12 cellular contexts compared by ENCODE assay signal in genomic region chr4:129822708-129823504, GRCh38.
A peak's percentile ranks its signal among the peaks of the same experiment; 100 is the strongest.
DNase-seq lines count a peak whose midpoint lies in the region; ATAC-seq and TF ChIP-seq lines count a peak whose summit lies in the region.
"Had no signal": no experiment of that assay in that cellular context is flagged by ENCODE, and none has a peak within 500 bp of the region (broad histone marks: within the 10 kb centered on the region; RNA-seq: fewer than 3 reads in every experiment).

No MANE protein-coding gene starts in this region.

- ATAC-seq in sciatic nerve: peak; percentile 52
- ATAC-seq in aorta (ENCODE audit: low FRiP score): no peak

- H3K27ac ChIP-seq in aorta (ENCODE audit: low read depth in 1 of 2, low read length in 2 of 2): no peak overlapping the region
- H3K27ac ChIP-seq: 22Rv1, HL-60 had no signal

- no peaks in the 10 kb centered on the region for H3K27me3 ChIP-seq in aorta (ENCODE audit: control insufficient read depth in 1 of 2, insufficient read depth in 2 of 2, low read length in 1 of 2)

- no peaks in the 10 kb centered on the region for H3K36me3 ChIP-seq in aorta (ENCODE audit: control insufficient read depth in 1 of 2, insufficient read depth in 2 of 2, low read length in 1 of 2)

- no peaks in the 10 kb centered on the region for H3K4me1 Mint-ChIP-seq in activated CD4-positive, alpha-beta memory T cell treated with anti-CD3 and anti-CD28 coated beads for 36 hours (ENCODE audit: low read depth)

- no peak overlapping the region for H3K4me3 Mint-ChIP-seq in activated CD4-positive, alpha-beta memory T cell treated with anti-CD3 and anti-CD28 coated beads for 36 hours

- 30 to 49% methylated on average over 2 of the region's 2 CpGs for WGBS in aorta, 2 donors

- CTCF ChIA-PET in activated CD4-positive, alpha-beta memory T cell treated with anti-CD3 and anti-CD28 coated beads for 36 hours (lab: Charles Lee): no interaction called here

- DNase-seq in DMS 273 (lab: John Stamatoyannopoulos, UW; ENCODE audit: unreplicated experiment): peak; percentile 70
- DNase-seq in DMS 273 treated with DMSO at 0.1 percent for 48 hours (lab: John Stamatoyannopoulos, UW): no peak
- peak; percentile 72 for DNase-seq in OCI-M1 (lab: John Stamatoyannopoulos, UW)
- DNase-seq in fibroblast of the aortic adventitia (ENCODE audit: low read depth): peak; percentile 5
- DNase-seq in sciatic nerve (ENCODE audit: low spot score): peak; percentile 67
- no peak for DNase-seq in aorta
- no peak for DNase-seq in activated CD4-positive, alpha-beta memory T cell treated with anti-CD3 and anti-CD28 coated beads for 36 hours
- DNase-seq in NOMO-1 treated with DMSO at 0.1 percent for 48 hours (lab: John Stamatoyannopoulos, UW; ENCODE audit: unreplicated experiment): no peak
- DNase-seq: DND-41, NCI-H1417 had no signal

- intact Hi-C loops in sciatic nerve (cut with DNase I): no loop called here
- intact Hi-C loops in aorta (cut with DNase I): no loop called here
- intact Hi-C loops in activated CD4-positive, alpha-beta memory T cell treated with anti-CD3 and anti-CD28 coated beads for 36 hours (cut with micrococcal nuclease): no loop called here

- H3K4me3 ChIP-seq in fibroblast of the aortic adventitia (ENCODE audit: low read depth, low read length) (no peak overlapping the region), aorta (ENCODE audit: low read length in 2 of 2) (no peak overlapping the region)

- H3K36me3 Mint-ChIP-seq in activated CD4-positive, alpha-beta memory T cell treated with anti-CD3 and anti-CD28 coated beads for 36 hours: no peaks in the 10 kb centered on the region

- no peak for TF ChIP-seq CTCF in fibroblast of the aortic adventitia (IDR thresholded peaks at IDR 0.05; ENCODE audit: insufficient read depth, low read length)

- no peaks in the 10 kb centered on the region for H3K27me3 Mint-ChIP-seq in activated CD4-positive, alpha-beta memory T cell treated with anti-CD3 and anti-CD28 coated beads for 36 hours

- H3K9me3 ChIP-seq in aorta (ENCODE audit: control insufficient read depth, low read length): no peaks in the 10 kb centered on the region

- POLR2A ChIA-PET in activated CD4-positive, alpha-beta memory T cell treated with anti-CD3 and anti-CD28 coated beads for 36 hours (lab: Charles Lee): no interaction called here

- no peak overlapping the region for H3K27ac Mint-ChIP-seq in activated CD4-positive, alpha-beta memory T cell treated with anti-CD3 and anti-CD28 coated beads for 36 hours

- peaks cover under 1% of the 10 kb centered on the region for H3K9me3 Mint-ChIP-seq in activated CD4-positive, alpha-beta memory T cell treated with anti-CD3 and anti-CD28 coated beads for 36 hours

- no peaks in the 10 kb centered on the region for H3K4me1 ChIP-seq in aorta (ENCODE audit: control insufficient read depth in 1 of 2, insufficient read depth in 2 of 2, low read length in 2 of 2)

Comparison
In these comparisons a context has a peak if more than half of its experiments do, and no peak if none do; other contexts are left out.
1. DNase-seq: peak in DMS 273 (single experiment), OCI-M1 (single experiment), fibroblast of the aortic adventitia (single experiment) and sciatic nerve (single experiment); none in DMS 273 treated with DMSO at 0.1 percent for 48 hours (single experiment), aorta (0 of 2), activated CD4-positive, alpha-beta memory T cell treated with anti-CD3 and anti-CD28 coated beads for 36 hours (single experiment) and NOMO-1 treated with DMSO at 0.1 percent for 48 hours (single experiment).